ENCODE assay signal across 27 cellular contexts in the genomic region with DNA sequence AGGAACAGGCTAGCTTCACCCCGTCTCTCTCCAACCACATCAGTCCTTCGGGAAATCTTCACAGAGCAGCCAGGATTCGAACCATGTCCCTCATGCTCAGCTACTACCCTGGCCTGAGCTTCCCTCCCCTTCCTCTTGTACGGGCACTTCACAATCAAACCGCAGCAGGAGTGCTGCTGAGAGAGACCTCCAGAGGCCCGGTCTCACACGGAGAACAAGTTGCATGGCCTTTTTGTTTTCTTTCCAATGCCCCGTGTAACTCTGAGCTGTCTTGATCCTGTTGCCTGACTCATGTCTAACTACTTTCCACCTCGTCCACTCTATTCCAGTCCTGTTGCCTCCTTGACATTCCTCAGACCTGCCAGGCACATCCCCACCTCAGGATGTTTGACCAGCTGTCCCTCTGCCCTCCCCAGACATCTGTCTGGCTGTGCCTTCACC. TPM values are rescaled to one million over a fixed set of nuclear protein-coding genes. Genes with fewer than 3 reads are reported as not detected.
DNase-seq lines count a peak whose midpoint lies in the region; ATAC-seq and TF ChIP-seq lines count a peak whose summit lies in the region.
"Had no signal": no experiment of that assay in that cellular context is flagged by ENCODE, and none has a peak within 500 bp of the region (broad histone marks: within the 10 kb centered on the region; RNA-seq: fewer than 3 reads in every experiment).

No MANE protein-coding gene starts in this region.

- no peaks in the 10 kb centered on the region for H3F3A ChIP-seq in PC-3 (ENCODE audit: low read length, unreplicated experiment)

- no peak overlapping the region for H3K9ac ChIP-seq in PC-3 (ENCODE audit: low read length)

- H3K4me2 ChIP-seq in PC-3 (ENCODE audit: low read length) = no peak overlapping the region

- WGBS in spleen, 5 donors = 87 to 90% (median 88%) methylated on average over 9 of the region's 9 CpGs

- no peak overlapping the region for H3K4me3 Mint-ChIP-seq in stimulated activated naive B cell treated with anti-CD40 and anti-IgM and Interleukin-4, amounts not matched to agents 10 μg/mL and 1 μg/mL and 100 μg/mL, for 72 hours
- no peak overlapping the region for H3K4me3 Mint-ChIP-seq in natural killer cell treated with Interleukin-12 subunit alpha and Interleukin-12 subunit beta and Interleukin-15 and Interleukin-18, amount 100 ng/mL, for 72 hours
- H3K4me3 Mint-ChIP-seq: CD14-positive monocyte, immature natural killer cell had no signal

- ATAC-seq in PC-3 = peak; percentile 13; the same call in 1 of the 2 replicates
- ATAC-seq in stimulated activated naive B cell treated with anti-CD40 and anti-IgM and Interleukin-4, amounts not matched to agents 10 μg/mL and 1 μg/mL and 100 μg/mL, for 72 hours (replicated peaks) = no peak
- no peak for ATAC-seq in natural killer cell treated with Interleukin-12 subunit alpha and Interleukin-12 subunit beta and Interleukin-15 and Interleukin-18, amount 100 ng/mL, for 72 hours
- ATAC-seq: activated CD4-positive, CD25-positive, alpha-beta regulatory T cell treated with anti-CD3 and anti-CD28 coated beads, Interleukin-2, amount 50 U/mL, for 24 hours; left lobe of liver had no signal

- H3K4me3 ChIP-seq in PC-3 (ENCODE audit: low read length) = no peak overlapping the region
- no peak overlapping the region for H3K4me3 ChIP-seq in spleen
- H3K4me3 ChIP-seq: adrenal gland, sigmoid colon, tibial nerve had no signal

- H3K27ac ChIP-seq in PC-3 (ENCODE audit: low read length) = no peak overlapping the region
- no peak overlapping the region for H3K27ac ChIP-seq in spleen
- H3K27ac ChIP-seq: adrenal gland, brain microvascular endothelial cell, sigmoid colon, tibial nerve had no signal

- H3K36me3 ChIP-seq in PC-3 (ENCODE audit: low read depth, low read length) (no peaks in the 10 kb centered on the region), spleen (no peaks in the 10 kb centered on the region)
- H3K36me3 ChIP-seq: adrenal gland, brain microvascular endothelial cell, sigmoid colon, tibial nerve had no signal

- POLR2A ChIA-PET in PC-3 (lab: Charles Lee; ENCODE audit: unreplicated experiment) = no interaction called here

- no peak for TF ChIP-seq CTCF in PC-3 (conservative IDR thresholded peaks at IDR 0.05; ENCODE audit: low read depth, low read length)
- no peak for TF ChIP-seq CTCF in spleen (IDR thresholded peaks at IDR 0.05 in 8 of 11, conservative IDR thresholded peaks at IDR 0.05 in 3 of 11)

- BruUV-seq in PC-3 (replicated peaks; lab: Mats Ljungman, UMichigan) = no TSS peak

- H3K27me3 ChIP-seq in PC-3 (ENCODE audit: low read length) = no peaks in the 10 kb centered on the region
- no peaks in the 10 kb centered on the region for H3K27me3 ChIP-seq in spleen (replicated peaks in 1 of 7)
- H3K27me3 ChIP-seq: adrenal gland, brain microvascular endothelial cell, sigmoid colon, tibial nerve had no signal

- no peaks in the 10 kb centered on the region for H3K36me3 Mint-ChIP-seq in stimulated activated naive B cell treated with anti-CD40 and anti-IgM and Interleukin-4, amounts not matched to agents 10 μg/mL and 1 μg/mL and 100 μg/mL, for 72 hours
- H3K36me3 Mint-ChIP-seq in natural killer cell treated with Interleukin-12 subunit alpha and Interleukin-12 subunit beta and Interleukin-15 and Interleukin-18, amount 100 ng/mL, for 72 hours = no peaks in the 10 kb centered on the region
- H3K36me3 Mint-ChIP-seq: CD14-positive monocyte, immature natural killer cell had no signal

- H3K27ac Mint-ChIP-seq in stimulated activated naive B cell treated with anti-CD40 and anti-IgM and Interleukin-4, amounts not matched to agents 10 μg/mL and 1 μg/mL and 100 μg/mL, for 72 hours = peak overlapping the region; percentile 73
- H3K27ac Mint-ChIP-seq in natural killer cell treated with Interleukin-12 subunit alpha and Interleukin-12 subunit beta and Interleukin-15 and Interleukin-18, amount 100 ng/mL, for 72 hours = no peak overlapping the region
- H3K27ac Mint-ChIP-seq: immature natural killer cell had no signal

- H3K4me1 ChIP-seq in PC-3 (ENCODE audit: insufficient read depth, low read length) = no peaks in the 10 kb centered on the region
- H3K4me1 ChIP-seq in spleen = no peaks in the 10 kb centered on the region
- H3K4me1 ChIP-seq: adrenal gland, sigmoid colon, tibial nerve had no signal

- peaks cover 0 to 2% of the 10 kb centered on the region in 2 donors for H3K4me1 Mint-ChIP-seq in stimulated activated naive B cell treated with anti-CD40 and anti-IgM and Interleukin-4, amounts not matched to agents 10 μg/mL and 1 μg/mL and 100 μg/mL, for 72 hours
- H3K4me1 Mint-ChIP-seq in natural killer cell treated with Interleukin-12 subunit alpha and Interleukin-12 subunit beta and Interleukin-15 and Interleukin-18, amount 100 ng/mL, for 72 hours (ENCODE audit: low read depth in 2 of 2) = peaks cover 9 to 11% of the 10 kb centered on the region in 2 donors
- H3K4me1 Mint-ChIP-seq: CD14-positive monocyte had no signal

- no peaks in the 10 kb centered on the region for H3K9me2 ChIP-seq in PC-3 (replicated peaks; ENCODE audit: low read length)

- intact Hi-C loops in PC-3 (cut with micrococcal nuclease) = no loop called here
- intact Hi-C loops in spleen (cut with DNase I; ENCODE audit: low total_unique reads) = no loop called here

- DNase-seq in NCI-H510A treated with DMSO at 0.1 percent for 48 hours (lab: John Stamatoyannopoulos, UW) = peak; percentile 71
- DNase-seq in NCI-H510A (lab: John Stamatoyannopoulos, UW) = no peak
- DNase-seq in PC-3 = no peak
- peak; percentile 38 for DNase-seq in glomerular visceral epithelial cell (ENCODE audit: extremely low spot score)
- no peak for DNase-seq in stimulated activated naive B cell treated with anti-CD40 and anti-IgM and Interleukin-4, amounts not matched to agents 10 μg/mL and 1 μg/mL and 100 μg/mL, for 72 hours
- no peak for DNase-seq in natural killer cell treated with Interleukin-12 subunit alpha and Interleukin-12 subunit beta and Interleukin-15 and Interleukin-18, amount 100 ng/mL, for 72 hours (ENCODE audit: low spot score)
- no peak for DNase-seq in spleen
- no peak for DNase-seq in DMS 273 (lab: John Stamatoyannopoulos, UW; ENCODE audit: unreplicated experiment)
- DNase-seq: 8988T; activated CD4-positive, alpha-beta T cell treated with anti-CD3 and anti-CD28 coated beads, Interleukin-2, amount 50 U/mL, for 4 hours; activated naive CD4-positive, alpha-beta T cell treated with Interleukin-2 at 50 U/mL for 16 hours; brain microvascular endothelial cell; Calu3; effector CD8-positive, alpha-beta T cell; hypothalamus; immature natural killer cell; NCI-H1105 treated with DMSO at 0.1 percent for 48 hours; NCI-H2029 treated with DMSO at 0.1 percent for 48 hours; NCI-H526 treated with DMSO at 0.1 percent for 48 hours; Right ventricle myocardium superior; sigmoid colon; stimulated activated CD4-positive, alpha-beta T cell treated with anti-CD3 and anti-CD28 coated beads, Interleukin-4, amount 100 ng/mL, for 4 hours had no signal

- no peaks in the 10 kb centered on the region for H4K20me1 ChIP-seq in PC-3 (ENCODE audit: low read length)

- H3K9me3 ChIP-seq in PC-3 (ENCODE audit: low read length) (no peaks in the 10 kb centered on the region), spleen (no peaks in the 10 kb centered on the region)
- H3K9me3 ChIP-seq: adrenal gland, sigmoid colon, tibial nerve had no signal

- CTCF ChIA-PET in PC-3 (lab: Charles Lee) = interaction anchor here (0.6 kb wide), 1 partner anchor 157 kb away, joined by 3 read pairs; no protein-coding TSS in a partner anchor

- no peaks in the 10 kb centered on the region for H3K79me2 ChIP-seq in PC-3 (ENCODE audit: low read length)

- H2AFZ ChIP-seq in PC-3 (ENCODE audit: low read length) = no peak overlapping the region

- peaks cover 0 to 2% of the 10 kb centered on the region in 2 donors for H3K9me3 Mint-ChIP-seq in stimulated activated naive B cell treated with anti-CD40 and anti-IgM and Interleukin-4, amounts not matched to agents 10 μg/mL and 1 μg/mL and 100 μg/mL, for 72 hours
- H3K9me3 Mint-ChIP-seq in natural killer cell treated with Interleukin-12 subunit alpha and Interleukin-12 subunit beta and Interleukin-15 and Interleukin-18, amount 100 ng/mL, for 72 hours = no peaks in the 10 kb centered on the region
- H3K9me3 Mint-ChIP-seq: immature natural killer cell had no signal

- no peaks in the 10 kb centered on the region for H3K27me3 Mint-ChIP-seq in stimulated activated naive B cell treated with anti-CD40 and anti-IgM and Interleukin-4, amounts not matched to agents 10 μg/mL and 1 μg/mL and 100 μg/mL, for 72 hours
- no peaks in the 10 kb centered on the region for H3K27me3 Mint-ChIP-seq in natural killer cell treated with Interleukin-12 subunit alpha and Interleukin-12 subunit beta and Interleukin-15 and Interleukin-18, amount 100 ng/mL, for 72 hours

- no peak for TF ChIP-seq POLR2A in spleen (IDR thresholded peaks at IDR 0.05)

RNA-seq across cellular contexts. Expression of a gene that starts 25.4 kb away (rescaled TPM):
- total RNA-seq in PC-3 (2014; rRNA removed) (0.75 and 2.2 TPM in 2 replicates), spleen (10 to 100 TPM in 3 of 7 donors, 1 to 10 TPM in 4; 6.5 to 14.5 (median 9.0) TPM)
- total RNA-seq in natural killer cell treated with Interleukin-12 subunit alpha and Interleukin-12 subunit beta and Interleukin-15 and Interleukin-18, amount 100 ng/mL, for 72 hours = under 1 TPM; 0.38 to 0.61 TPM
- polyA plus RNA-seq in spleen = 1 to 10 TPM; 1.5 to 2.1 (median 2.0) TPM
- polyA plus RNA-seq: CD14-positive monocyte, immature natural killer cell had no signal

Comparison
In these comparisons a context has a peak if more than half of its experiments do, and no peak if none do; other contexts are left out.
1. DNase-seq: peak in NCI-H510A treated with DMSO at 0.1 percent for 48 hours (single experiment) and glomerular visceral epithelial cell (single experiment); none in NCI-H510A (single experiment), PC-3 (single experiment), stimulated activated naive B cell treated with anti-CD40 and anti-IgM and Interleukin-4, amounts not matched to agents 10 μg/mL and 1 μg/mL and 100 μg/mL, for 72 hours (single experiment), natural killer cell treated with Interleukin-12 subunit alpha and Interleukin-12 subunit beta and Interleukin-15 and Interleukin-18, amount 100 ng/mL, for 72 hours (single experiment), spleen (single experiment) and DMS 273 (single experiment).